ENCODE assay signal across 1 cellular context in the genomic region with DNA sequence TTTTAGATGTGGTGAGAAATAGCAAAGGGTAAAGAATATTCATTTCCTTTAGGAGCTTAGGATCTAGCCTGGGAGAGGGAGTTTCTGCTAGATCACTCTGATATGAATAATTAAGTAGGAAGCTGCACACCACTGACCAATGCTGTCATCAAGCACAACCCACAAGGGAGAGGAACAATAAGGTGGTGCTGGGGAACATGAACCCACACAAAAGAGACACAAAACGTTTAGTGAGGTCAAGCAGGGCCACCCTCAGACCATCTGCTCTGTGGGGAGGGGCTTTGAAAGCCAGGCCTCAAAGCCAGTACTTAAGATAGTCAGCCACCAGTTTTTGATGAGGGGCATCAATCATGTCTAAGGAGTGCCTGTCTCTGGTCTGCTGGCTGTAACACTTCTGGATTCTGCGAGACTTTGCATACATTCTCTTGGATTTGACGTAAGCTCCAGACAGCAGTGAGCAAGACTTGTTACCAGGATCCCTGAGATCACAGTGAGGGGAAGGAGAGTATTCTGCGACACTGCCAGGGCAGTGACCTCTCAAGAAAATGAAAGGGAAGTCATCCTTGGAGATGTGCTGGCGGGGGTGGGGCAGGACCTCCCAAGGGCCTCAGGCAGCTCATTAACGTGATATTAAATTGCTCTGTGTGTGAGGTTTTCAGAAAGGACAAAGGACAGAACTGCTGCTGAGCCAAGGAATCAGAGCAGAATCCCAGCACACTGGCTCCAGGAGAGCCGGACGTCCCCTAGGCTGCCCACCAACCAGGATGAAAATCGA.
TF ChIP-seq lines count a peak whose summit lies in the region.

No MANE protein-coding gene starts in this region.

TF ChIP-seq in IMR-90, 13 proteins besides CTCF, POLR2A, EP300 and RAD21:
- no peak for TF ChIP-seq RCOR1 (IDR thresholded peaks at IDR 0.05; ENCODE audit: insufficient replicate concordance, low read length)
- no peak for TF ChIP-seq MAZ (IDR thresholded peaks at IDR 0.05; ENCODE audit: borderline replicate concordance, low read depth, low read length)
- TF ChIP-seq CHD1 (IDR thresholded peaks at IDR 0.05; ENCODE audit: low read depth, low read length) = no peak
- no peak for TF ChIP-seq NFE2L2 (IDR thresholded peaks at IDR 0.05; ENCODE audit: low read depth, low read length)
- no peak for TF ChIP-seq RFX5 (IDR thresholded peaks at IDR 0.05; ENCODE audit: low read depth, low read length)
- no peak for TF ChIP-seq FOS (IDR thresholded peaks at IDR 0.05; ENCODE audit: low read depth, low read length)
- no peak for TF ChIP-seq MAFK (IDR thresholded peaks at IDR 0.05; ENCODE audit: low read depth, low read length)
- TF ChIP-seq CEBPB (IDR thresholded peaks at IDR 0.05; ENCODE audit: low read depth, low read length) = no peak
- no peak for TF ChIP-seq MXI1 (IDR thresholded peaks at IDR 0.05; ENCODE audit: borderline replicate concordance, low read depth, low read length)
- TF ChIP-seq SMC3 (IDR thresholded peaks at IDR 0.05; ENCODE audit: low read depth, low read length) = no peak
- no peak for TF ChIP-seq BHLHE40 (IDR thresholded peaks at IDR 0.05; ENCODE audit: low read depth, low read length)
